ENCODE assay signal across 2 cellular contexts in genomic region chr1:160911441-160911840, GRCh38.
TF ChIP-seq lines count a peak whose summit lies in the region.

No MANE protein-coding gene starts in this region.

TF ChIP-seq in liver, 16 proteins besides CTCF, POLR2A, EP300 and RAD21:
- TF ChIP-seq NR2F2 (IDR thresholded peaks at IDR 0.05) (peak; percentile 89), TAF1 (conservative IDR thresholded peaks at IDR 0.05) (no peak), FOXA2 (IDR thresholded peaks at IDR 0.05) (no peak), REST (IDR thresholded peaks at IDR 0.05) (no peak), EGR1 (IDR thresholded peaks at IDR 0.05; ENCODE audit: low read depth in 2 of 2) (no peak), SP1 (IDR thresholded peaks at IDR 0.05) (peak; percentile 31), RXRA (IDR thresholded peaks at IDR 0.05) (peak; percentile 28 to 47), GABPA (IDR thresholded peaks at IDR 0.05 in 1 of 2, conservative IDR thresholded peaks at IDR 0.05 in 1 of 2) (no peak), HNF4A (conservative IDR thresholded peaks at IDR 0.05) (no peak), ATF3 (IDR thresholded peaks at IDR 0.05) (no peak), ZBTB33 (IDR thresholded peaks at IDR 0.05) (no peak)

TF ChIP-seq in HepG2, 621 proteins besides CTCF, POLR2A, EP300 and RAD21:
- TF ChIP-seq PAXIP1 (CRISPR knock-in tag; conservative IDR thresholded peaks at IDR 0.05) (no peak), GMEB1 (CRISPR knock-in tag; IDR thresholded peaks at IDR 0.05; ENCODE audit: borderline replicate concordance) (no peak), ZHX1 (CRISPR knock-in tag; IDR thresholded peaks at IDR 0.05; ENCODE audit: low read depth) (no peak), ATF7 (IDR thresholded peaks at IDR 0.05) (no peak), ATF7 (CRISPR knock-in tag; IDR thresholded peaks at IDR 0.05) (no peak), ZNF816 (CRISPR knock-in tag; IDR thresholded peaks at IDR 0.05; ENCODE audit: borderline replicate concordance) (no peak), MZF1 (CRISPR knock-in tag; IDR thresholded peaks at IDR 0.05; ENCODE audit: borderline replicate concordance) (no peak), ZNF598 (CRISPR knock-in tag; IDR thresholded peaks at IDR 0.05; ENCODE audit: borderline replicate concordance) (no peak), BATF2 (CRISPR knock-in tag; IDR thresholded peaks at IDR 0.05) (no peak), TP53 (CRISPR knock-in tag; conservative IDR thresholded peaks at IDR 0.05) (no peak), KLF6 (CRISPR knock-in tag; IDR thresholded peaks at IDR 0.05) (no peak), ZNF543 (CRISPR knock-in tag; IDR thresholded peaks at IDR 0.05) (no peak), BRF2 (CRISPR knock-in tag; IDR thresholded peaks at IDR 0.05) (no peak), TBL1XR1 (IDR thresholded peaks at IDR 0.05; ENCODE audit: borderline replicate concordance, low read length, partially characterized antibody) (no peak), BORCS8-MEF2B (CRISPR knock-in tag; IDR thresholded peaks at IDR 0.05) (no peak), ZFY (CRISPR knock-in tag; IDR thresholded peaks at IDR 0.05) (no peak), ZMAT5 (CRISPR knock-in tag; IDR thresholded peaks at IDR 0.05; ENCODE audit: borderline replicate concordance, low read depth) (no peak), ZNF737 (CRISPR knock-in tag; IDR thresholded peaks at IDR 0.05; ENCODE audit: borderline replicate concordance) (no peak), MTF1 (CRISPR knock-in tag; IDR thresholded peaks at IDR 0.05) (no peak), MLLT10 (CRISPR knock-in tag; IDR thresholded peaks at IDR 0.05) (no peak)
